ENCODE assay signal across 33 cellular contexts in genomic region chr3:76063811-76064210, GRCh38.
"Had no signal": no experiment of that assay in that cellular context is flagged by ENCODE, and none has a peak within 500 bp of the region (broad histone marks: within the 10 kb centered on the region; RNA-seq: fewer than 3 reads in every experiment).

No MANE protein-coding gene starts in this region.

- H3K36me3 Mint-ChIP-seq: activated CD4-positive, alpha-beta memory T cell treated with anti-CD3 and anti-CD28 coated beads for 36 hours; activated naive CD4-positive, alpha-beta T cell treated with anti-CD3 and anti-CD28 coated beads, Interleukin-2, amount 10 ng/mL, durations not matched to agents 7 days and 5 days; activated naive CD8-positive, alpha-beta T cell treated with anti-CD3 and anti-CD28 coated beads, Interleukin-2, amount 10 ng/mL, durations not matched to agents 7 days and 5 days; brain; mesothelial cell of epicardium; naive B cell; stimulated activated memory B cell treated with anti-CD40 and anti-IgM and Interleukin-4, amounts not matched to agents 10 μg/mL and 1 μg/mL and 100 μg/mL, for 72 hours had no signal

- H3K27ac ChIP-seq: ascending aorta, cardiac muscle cell, colonic mucosa, gastrocnemius medialis, right atrium auricular region, thyroid gland, upper lobe of left lung, vagina had no signal

- H3K9me3 Mint-ChIP-seq: activated CD4-positive, alpha-beta T cell treated with anti-CD3 and anti-CD28 coated beads, Interleukin-2, amount 10 ng/mL, durations not matched to agents 24 days and 14 days had no signal

- H3K27me3 Mint-ChIP-seq: activated CD4-positive, alpha-beta memory T cell treated with anti-CD3 and anti-CD28 coated beads for 36 hours; activated CD4-positive, alpha-beta T cell treated with anti-CD3 and anti-CD28 coated beads, Interleukin-2, amount 10 ng/mL, durations not matched to agents 24 days and 14 days; activated naive CD4-positive, alpha-beta T cell treated with anti-CD3 and anti-CD28 coated beads, Interleukin-2, amount 10 ng/mL, durations not matched to agents 7 days and 5 days; activated naive CD8-positive, alpha-beta T cell treated with anti-CD3 and anti-CD28 coated beads, Interleukin-2, amount 10 ng/mL, durations not matched to agents 7 days and 5 days; naive B cell; stimulated activated memory B cell treated with anti-CD40 and anti-IgM and Interleukin-4, amounts not matched to agents 10 μg/mL and 1 μg/mL and 100 μg/mL, for 72 hours; stimulated activated naive CD8-positive, alpha-beta T cell treated with anti-CD3 and anti-CD28 coated beads, Interleukin-15, amount 100 ng/mL, for 72 hours had no signal

- H3K9me3 ChIP-seq: ascending aorta, colonic mucosa, gastrocnemius medialis, right atrium auricular region, thyroid gland, upper lobe of left lung, vagina had no signal

- H3K4me1 ChIP-seq: ascending aorta, colonic mucosa, gastrocnemius medialis, right atrium auricular region, thyroid gland, upper lobe of left lung, vagina had no signal

- H3K27me3 ChIP-seq: ascending aorta, cardiac muscle cell, colonic mucosa, gastrocnemius medialis, right atrium auricular region, thyroid gland, upper lobe of left lung, vagina had no signal

- H3K4me2 ChIP-seq: smooth muscle cell had no signal

- DNase-seq: activated CD4-positive, alpha-beta memory T cell treated with anti-CD3 and anti-CD28 coated beads for 36 hours; activated CD4-positive, alpha-beta T cell treated with anti-CD3 and anti-CD28 coated beads, Interleukin-2, amount 10 ng/mL, durations not matched to agents 24 days and 14 days; activated CD4-positive, CD25-positive, alpha-beta regulatory T cell treated with anti-CD3 and anti-CD28 coated beads, Interleukin-2, amount 50 U/mL, for 72 hours; activated CD8-positive, alpha-beta memory T cell treated with anti-CD3 and anti-CD28 coated beads, Interleukin-2, amount 50 U/mL, for 4 hours; activated effector memory CD4-positive, alpha-beta T cell treated with anti-CD3 and anti-CD28 coated beads, Interleukin-2, amount 50 U/mL, for 16 hours; activated naive CD4-positive, alpha-beta T cell treated with anti-CD3 and anti-CD28 coated beads, Interleukin-2, amount 10 ng/mL, durations not matched to agents 7 days and 5 days; activated naive CD8-positive, alpha-beta T cell treated with anti-CD3 and anti-CD28 coated beads, Interleukin-2, amount 10 ng/mL, durations not matched to agents 7 days and 5 days; activated T-cell treated with anti-CD3 and anti-CD28 coated beads, Interleukin-2, amount 50 U/mL, for 1 hour; cerebellar nuclear complex; colonic mucosa; effector memory CD4-positive, alpha-beta T cell; erythroblast; gastrocnemius medialis; glutamatergic neuron; left cardiac atrium; naive B cell; nucleus accumbens; stimulated activated CD4-positive, alpha-beta T cell treated with anti-CD3 and anti-CD28 coated beads, Interleukin-1b, Interleukin-23, amount 100 ng/mL, for 48 hours; stimulated activated CD4-positive, alpha-beta T cell treated with anti-CD3 and anti-CD28 coated beads, Interleukin-4, amount 100 ng/mL, for 4 hours; stimulated activated CD8-positive, alpha-beta memory T cell treated with anti-CD3 and anti-CD28 coated beads, Interleukin-4, amount 100 ng/mL, for 48 hours; stimulated activated naive CD8-positive, alpha-beta T cell treated with anti-CD3 and anti-CD28 coated beads, Interleukin-15, amount 100 ng/mL, for 72 hours; thyroid gland; upper lobe of left lung had no signal

- H3K4me3 Mint-ChIP-seq: activated CD4-positive, alpha-beta memory T cell treated with anti-CD3 and anti-CD28 coated beads for 36 hours; activated CD4-positive, alpha-beta T cell treated with anti-CD3 and anti-CD28 coated beads, Interleukin-2, amount 10 ng/mL, durations not matched to agents 24 days and 14 days; activated naive CD4-positive, alpha-beta T cell treated with anti-CD3 and anti-CD28 coated beads, Interleukin-2, amount 10 ng/mL, durations not matched to agents 7 days and 5 days; activated naive CD8-positive, alpha-beta T cell treated with anti-CD3 and anti-CD28 coated beads, Interleukin-2, amount 10 ng/mL, durations not matched to agents 7 days and 5 days; activated T-helper 1 cell treated with anti-CD3 and anti-CD28 coated beads, Interleukin-12 subunit alpha, Interleukin-12 subunit beta, Interleukin-2, Interleukin-4 antibody, amounts not matched to agents 30 ng/mL and 10 ng/mL and 1 ng/mL, durations not matched to agents 14 hours and 24 hours and 36 hours; brain; mesothelial cell of epicardium; naive B cell; stimulated activated memory B cell treated with anti-CD40 and anti-IgM and Interleukin-4, amounts not matched to agents 10 μg/mL and 1 μg/mL and 100 μg/mL, for 72 hours; stimulated activated naive CD8-positive, alpha-beta T cell treated with anti-CD3 and anti-CD28 coated beads, Interleukin-15, amount 100 ng/mL, for 72 hours; T-helper 2 cell treated with Interferon-gamma antibody and Interleukin-4, amounts not matched to agents 5 μg/mL and 100 μg/mL, for 36 hours had no signal

- H3K4me3 ChIP-seq: ascending aorta, cardiac muscle cell, colonic mucosa, gastrocnemius medialis, right atrium auricular region, smooth muscle cell, thyroid gland, upper lobe of left lung, vagina had no signal

- H3K27ac Mint-ChIP-seq: activated CD4-positive, alpha-beta memory T cell treated with anti-CD3 and anti-CD28 coated beads for 36 hours; activated CD4-positive, alpha-beta T cell treated with anti-CD3 and anti-CD28 coated beads, Interleukin-2, amount 10 ng/mL, durations not matched to agents 24 days and 14 days; activated naive CD4-positive, alpha-beta T cell treated with anti-CD3 and anti-CD28 coated beads, Interleukin-2, amount 10 ng/mL, durations not matched to agents 7 days and 5 days; activated naive CD8-positive, alpha-beta T cell treated with anti-CD3 and anti-CD28 coated beads, Interleukin-2, amount 10 ng/mL, durations not matched to agents 7 days and 5 days; activated T-helper 1 cell treated with anti-CD3 and anti-CD28 coated beads, Interleukin-12 subunit alpha, Interleukin-12 subunit beta, Interleukin-2, Interleukin-4 antibody, amounts not matched to agents 30 ng/mL and 10 ng/mL and 1 ng/mL, durations not matched to agents 14 hours and 24 hours and 36 hours; brain; mesothelial cell of epicardium; naive B cell; stimulated activated memory B cell treated with anti-CD40 and anti-IgM and Interleukin-4, amounts not matched to agents 10 μg/mL and 1 μg/mL and 100 μg/mL, for 72 hours; T-helper 2 cell treated with Interferon-gamma antibody and Interleukin-4, amounts not matched to agents 5 μg/mL and 100 μg/mL, for 36 hours had no signal

- H3K36me3 ChIP-seq: ascending aorta, cardiac muscle cell, colonic mucosa, gastrocnemius medialis, right atrium auricular region, thyroid gland, upper lobe of left lung, vagina had no signal

- H3K4me1 Mint-ChIP-seq: activated CD4-positive, alpha-beta T cell treated with anti-CD3 and anti-CD28 coated beads, Interleukin-2, amount 10 ng/mL, durations not matched to agents 24 days and 14 days; activated naive CD4-positive, alpha-beta T cell treated with anti-CD3 and anti-CD28 coated beads, Interleukin-2, amount 10 ng/mL, durations not matched to agents 7 days and 5 days; activated naive CD8-positive, alpha-beta T cell treated with anti-CD3 and anti-CD28 coated beads, Interleukin-2, amount 10 ng/mL, durations not matched to agents 7 days and 5 days; mesothelial cell of epicardium; naive B cell; stimulated activated memory B cell treated with anti-CD40 and anti-IgM and Interleukin-4, amounts not matched to agents 10 μg/mL and 1 μg/mL and 100 μg/mL, for 72 hours; stimulated activated naive CD8-positive, alpha-beta T cell treated with anti-CD3 and anti-CD28 coated beads, Interleukin-15, amount 100 ng/mL, for 72 hours had no signal
